ENCODE assay signal across 9 cellular contexts in the genomic region with DNA sequence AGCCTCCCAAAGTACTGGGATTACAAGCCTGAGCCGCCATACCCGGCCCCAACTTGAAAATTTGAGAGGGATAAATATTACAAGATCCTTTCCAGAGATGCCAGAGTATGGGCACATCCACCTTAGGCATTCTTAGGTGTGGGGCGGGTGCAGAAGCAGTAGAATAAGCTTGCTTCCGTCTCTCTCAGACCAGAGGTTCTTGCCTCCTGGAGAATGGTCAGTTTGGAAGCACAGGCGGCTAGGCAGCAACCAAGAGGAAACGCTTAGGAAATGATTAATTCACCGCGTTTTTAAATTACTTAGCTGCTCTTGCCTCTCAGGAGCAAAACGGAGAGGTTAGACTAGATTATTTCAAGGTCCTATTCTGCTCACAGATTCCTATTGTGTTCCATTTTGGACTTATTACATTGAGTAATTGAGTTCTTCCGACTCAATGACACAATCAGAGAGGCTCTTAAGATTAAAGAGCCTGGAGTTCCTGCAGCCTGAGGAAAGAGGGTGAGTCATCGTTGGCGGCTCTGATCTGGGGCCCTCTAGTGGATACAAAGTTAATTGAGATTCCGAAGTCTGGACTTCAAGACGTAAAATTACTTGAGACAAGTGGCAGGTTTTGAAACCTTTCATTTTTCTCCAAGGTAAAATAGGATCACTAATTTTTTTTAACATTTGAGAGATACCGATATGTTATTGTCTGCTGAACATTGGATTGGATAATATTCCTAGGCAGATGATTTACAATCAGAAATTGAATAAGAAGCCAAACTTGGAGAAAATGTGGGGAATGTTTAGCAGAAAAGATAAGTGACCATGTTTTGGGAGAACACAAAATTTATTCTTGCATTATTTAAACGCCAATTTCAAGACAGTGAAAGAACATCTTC. TPM values are rescaled to one million over a fixed set of nuclear protein-coding genes. Genes with fewer than 3 reads are reported as not detected.
DNase-seq lines count a peak whose midpoint lies in the region; FAIRE-seq and TF ChIP-seq lines count a peak whose summit lies in the region.
"Had no signal": no experiment of that assay in that cellular context is flagged by ENCODE, and none has a peak within 500 bp of the region (broad histone marks: within the 10 kb centered on the region; RNA-seq: fewer than 3 reads in every experiment).

No MANE protein-coding gene starts in this region.

- peaks cover 6% of the 10 kb centered on the region for H3K4me1 Mint-ChIP-seq in neural progenitor cell

- H3K9me3 Mint-ChIP-seq in neural progenitor cell, result no peaks in the 10 kb centered on the region

- peak; percentile 89 for FAIRE-seq in RCC 7860 (lab: Jason Lieb, UNC)

- no peaks in the 10 kb centered on the region for H3K9me3 ChIP-seq in neural progenitor cell (ENCODE audit: low read depth)
- H3K9me3 ChIP-seq: BLaER1 treated with 17β-estradiol and CSF1 and Interleukin-3, amounts not matched to agents 10 nM and 100 nM had no signal

- H3K4me3 Mint-ChIP-seq in neural progenitor cell, result no peak overlapping the region

- H3K27ac Mint-ChIP-seq in neural progenitor cell, result no peak overlapping the region

- no peaks in the 10 kb centered on the region for H3K79me2 ChIP-seq in neural progenitor cell (ENCODE audit: low read depth)

- H3K27ac ChIP-seq in neural progenitor cell (no peak overlapping the region), substantia nigra (ENCODE audit: low read depth, low read length, poor library complexity, severe bottlenecking) (no peak overlapping the region)

- H4K20me1 ChIP-seq in neural progenitor cell (ENCODE audit: low read depth), result no peaks in the 10 kb centered on the region
- H4K20me1 ChIP-seq: BLaER1 treated with 17β-estradiol and CSF1 and Interleukin-3, amounts not matched to agents 10 nM and 100 nM had no signal

- peak overlapping the region; percentile 98 for H2AFZ ChIP-seq in neural progenitor cell (replicated peaks)

- DNase-seq in NCI-H1436 (lab: John Stamatoyannopoulos, UW) (peak; percentile 30), NCI-H1436 treated with DMSO at 0.1 percent for 48 hours (lab: John Stamatoyannopoulos, UW) (no peak), HuH-7 (ENCODE audit: low spot score) (peak; percentile 73), RCC 7860 (ENCODE audit: low spot score) (peak; percentile 62), foreskin fibroblast (peak; percentile 81 to 92), neural progenitor cell (ENCODE audit: low spot score) (peak; percentile 85), substantia nigra (lab: John Stamatoyannopoulos, UW) (peak in 27 of 49 donors; percentile 1 to 43 (median 7))
- peak; percentile 14 for DNase-seq in activated T-helper 9 cell treated with anti-CD3 and anti-CD28 coated beads, Interleukin-2, amount 50 U/mL, for 16 hours (ENCODE audit: low read depth)

- H3K4me3 ChIP-seq in foreskin fibroblast (ENCODE audit: low read depth in 1 of 2, low read length in 2 of 2) (no peak overlapping the region), neural progenitor cell (no peak overlapping the region)
- H3K4me3 ChIP-seq: BLaER1 treated with 17β-estradiol and CSF1 and Interleukin-3, amounts not matched to agents 10 nM and 100 nM had no signal

- no peak overlapping the region for H3K9ac ChIP-seq in neural progenitor cell
- H3K9ac ChIP-seq: BLaER1 treated with 17β-estradiol and CSF1 and Interleukin-3, amounts not matched to agents 10 nM and 100 nM had no signal

- H3K4me1 ChIP-seq in neural progenitor cell, result no peaks in the 10 kb centered on the region

- H3F3A ChIP-seq in neural progenitor cell (ENCODE audit: low read depth), result no peaks in the 10 kb centered on the region

- H3K4me2 ChIP-seq in neural progenitor cell, result peak overlapping the region; percentile 28

- peaks cover 5% of the 10 kb centered on the region for H3K27me3 Mint-ChIP-seq in neural progenitor cell (ENCODE audit: insufficient read depth, low read depth)

- TF ChIP-seq CTCF in foreskin fibroblast (IDR thresholded peaks at IDR 0.05; ENCODE audit: low read depth, low read length) (peak; percentile 71), neural progenitor cell (IDR thresholded peaks at IDR 0.05) (peak; percentile 86)

- no peaks in the 10 kb centered on the region for H3K27me3 ChIP-seq in neural progenitor cell
- H3K27me3 ChIP-seq: BLaER1 treated with 17β-estradiol and CSF1 and Interleukin-3, amounts not matched to agents 10 nM and 100 nM had no signal

- no peaks in the 10 kb centered on the region for H3K36me3 Mint-ChIP-seq in neural progenitor cell

- H3K36me3 ChIP-seq in neural progenitor cell, result no peaks in the 10 kb centered on the region
- H3K36me3 ChIP-seq: BLaER1 treated with 17β-estradiol and CSF1 and Interleukin-3, amounts not matched to agents 10 nM and 100 nM had no signal

RNA-seq across cellular contexts. Expression of a gene that starts 5.8 kb away (rescaled TPM):
- not detected in 2 replicates for total RNA-seq in neural progenitor cell (ENCODE audit: low replicate concordance)
